Comparison of ENCODE assay signal across 25 cellular contexts in genomic region chr19:50911206-50912101, GRCh38. TPM values are rescaled to one million over a fixed set of nuclear protein-coding genes. Genes with fewer than 3 reads are reported as not detected.
"Had no signal": no experiment of that assay in that cellular context is flagged by ENCODE, and none has a peak within 500 bp of the region (broad histone marks: within the 10 kb centered on the region; RNA-seq: fewer than 3 reads in every experiment).

TSS of gene KLK4 (minus strand) at chr19:50911395. CDS start at chr19:50910738, 657 bp downstream.

- ATAC-seq: activated T-cell treated with anti-CD3 and anti-CD28 coated beads, Interleukin-2, amount 50 U/mL, for 72 hours had no signal

- H3K4me3 Mint-ChIP-seq: activated CD4-positive, alpha-beta memory T cell treated with anti-CD3 and anti-CD28 coated beads for 36 hours; activated CD4-positive, alpha-beta T cell treated with anti-CD3 and anti-CD28 coated beads, Interleukin-2, amount 10 ng/mL, durations not matched to agents 7 days and 5 days; activated naive CD8-positive, alpha-beta T cell treated with anti-CD3 and anti-CD28 coated beads, Interleukin-2, amount 10 ng/mL, durations not matched to agents 7 days and 5 days had no signal

- H3K4me1 Mint-ChIP-seq: activated CD4-positive, alpha-beta T cell treated with anti-CD3 and anti-CD28 coated beads, Interleukin-2, amount 10 ng/mL, durations not matched to agents 7 days and 5 days; activated naive CD8-positive, alpha-beta T cell treated with anti-CD3 and anti-CD28 coated beads, Interleukin-2, amount 10 ng/mL, durations not matched to agents 7 days and 5 days had no signal

- H3K4me1 ChIP-seq: adrenal gland had no signal

- H3K27ac Mint-ChIP-seq: activated CD4-positive, alpha-beta memory T cell treated with anti-CD3 and anti-CD28 coated beads for 36 hours; activated CD4-positive, alpha-beta T cell treated with anti-CD3 and anti-CD28 coated beads, Interleukin-2, amount 10 ng/mL, durations not matched to agents 7 days and 5 days; activated naive CD8-positive, alpha-beta T cell treated with anti-CD3 and anti-CD28 coated beads, Interleukin-2, amount 10 ng/mL, durations not matched to agents 7 days and 5 days; activated T-cell treated with anti-CD3 and anti-CD28 coated beads, Interleukin-2, amount 50 U/mL, for 72 hours had no signal

- H3K4me3 ChIP-seq: adrenal gland, Peyer's patch had no signal

- H3K9me3 ChIP-seq: adrenal gland, Peyer's patch had no signal

- H3K36me3 Mint-ChIP-seq: activated CD4-positive, alpha-beta memory T cell treated with anti-CD3 and anti-CD28 coated beads for 36 hours; activated naive CD8-positive, alpha-beta T cell treated with anti-CD3 and anti-CD28 coated beads, Interleukin-2, amount 10 ng/mL, durations not matched to agents 7 days and 5 days had no signal

- H3K36me3 ChIP-seq: adrenal gland, Peyer's patch had no signal

- DNase-seq: activated CD4-positive, alpha-beta memory T cell treated with anti-CD3 and anti-CD28 coated beads for 36 hours; activated CD4-positive, alpha-beta T cell treated with anti-CD3 and anti-CD28 coated beads, Interleukin-2, amount 10 ng/mL, durations not matched to agents 7 days and 5 days; activated CD4-positive, CD25-positive, alpha-beta regulatory T cell; activated CD8-positive, alpha-beta memory T cell treated with anti-CD3 and anti-CD28 coated beads, Interleukin-2, amount 50 U/mL, for 4 hours; activated naive CD4-positive, alpha-beta T cell treated with anti-CD3 and anti-CD28 coated beads, Interleukin-2, amount 50 U/mL, for 16 hours; activated naive CD8-positive, alpha-beta T cell treated with anti-CD3 and anti-CD28 coated beads, Interleukin-2, amount 10 ng/mL, durations not matched to agents 7 days and 5 days; activated T-cell treated with anti-CD3 and anti-CD28 coated beads, Interleukin-2, amount 50 U/mL, for 72 hours; adrenal gland; anterior cingulate cortex; cerebellar nuclear complex; MV-4-11; NCI-H1092 treated with DMSO at 0.1 percent for 48 hours; NCI-H1436 treated with DMSO at 0.1 percent for 48 hours; NCI-H187; NCI-H2081 treated with DMSO at 0.1 percent for 48 hours; NCI-H446; NCI-H524; Peyer's patch; SHP77 treated with DMSO at 0.1 percent for 48 hours; T-helper 2 cell; T1000 had no signal

- H3K9me3 Mint-ChIP-seq: activated CD4-positive, alpha-beta memory T cell treated with anti-CD3 and anti-CD28 coated beads for 36 hours; activated CD4-positive, alpha-beta T cell treated with anti-CD3 and anti-CD28 coated beads, Interleukin-2, amount 10 ng/mL, durations not matched to agents 7 days and 5 days; activated naive CD8-positive, alpha-beta T cell treated with anti-CD3 and anti-CD28 coated beads, Interleukin-2, amount 10 ng/mL, durations not matched to agents 7 days and 5 days; activated T-cell treated with anti-CD3 and anti-CD28 coated beads, Interleukin-2, amount 50 U/mL, for 72 hours had no signal

- H3K27ac ChIP-seq: adrenal gland, KMS-11, Peyer's patch had no signal

RNA-seq across cellular contexts. Expression of gene KLK4, which starts in this region (rescaled TPM):
- total RNA-seq: activated CD4-positive, alpha-beta memory T cell treated with anti-CD3 and anti-CD28 coated beads for 36 hours; activated CD4-positive, alpha-beta T cell treated with anti-CD3 and anti-CD28 coated beads, Interleukin-2, amount 10 ng/mL, durations not matched to agents 7 days and 5 days; activated naive CD8-positive, alpha-beta T cell treated with anti-CD3 and anti-CD28 coated beads, Interleukin-2, amount 10 ng/mL, durations not matched to agents 7 days and 5 days; activated T-cell treated with anti-CD3 and anti-CD28 coated beads, Interleukin-2, amount 50 U/mL, for 72 hours; cardiac septum; MCF 10A; SK-MEL-5 had no signal
